In genomic region chr20:51529758-51530157, GRCh38 we compare ENCODE assay signal across 1 cellular context.
TF ChIP-seq lines count a peak whose summit lies in the region.

No MANE protein-coding gene starts in this region.

TF ChIP-seq in K562, 482 proteins besides CTCF, POLR2A, EP300 and RAD21 (continued from another document):
- TF ChIP-seq MGA (IDR thresholded peaks at IDR 0.05) (no peak), HMG20A (CRISPR knock-in tag; conservative IDR thresholded peaks at IDR 0.05) (no peak), ZNF77 (CRISPR knock-in tag; IDR thresholded peaks at IDR 0.05) (no peak), NR2C1 (IDR thresholded peaks at IDR 0.05) (no peak), NR2C1 (tag; IDR thresholded peaks at IDR 0.05) (no peak), RREB1 (CRISPR knock-in tag; IDR thresholded peaks at IDR 0.05) (no peak), PKNOX1 (IDR thresholded peaks at IDR 0.05) (peak; percentile 26; the same call in 1 of the 2 replicates), GTF2A2 (tag; IDR thresholded peaks at IDR 0.05) (no peak), RCOR1 (IDR thresholded peaks at IDR 0.05; ENCODE audit: borderline replicate concordance in 1 of 2, low read depth in 2 of 2, low read length in 2 of 2) (no peak), SRF (CRISPR knock-in tag; IDR thresholded peaks at IDR 0.05) (no peak), ZKSCAN3 (CRISPR knock-in tag; IDR thresholded peaks at IDR 0.05) (no peak), ARID1B (IDR thresholded peaks at IDR 0.05) (no peak)
